8 cellular contexts compared by ENCODE assay signal in genomic region chr2:88016948-88017779, GRCh38.
A peak's percentile ranks its signal among the peaks of the same experiment; 100 is the strongest.
DNase-seq lines count a peak whose midpoint lies in the region; ATAC-seq lines count a peak whose summit lies in the region.

No MANE protein-coding gene starts in this region.

- peak overlapping the region; percentile 97 for H3K4me3 Mint-ChIP-seq in stimulated activated naive CD8-positive, alpha-beta T cell treated with anti-CD3 and anti-CD28 coated beads, Interleukin-15, Interleukin-2, amounts not matched to agents 100 ng/mL and 50 ng/mL, for 24 hours

- peak overlapping the region; percentile 100 for H3K27ac Mint-ChIP-seq in stimulated activated naive CD8-positive, alpha-beta T cell treated with anti-CD3 and anti-CD28 coated beads, Interleukin-15, Interleukin-2, amounts not matched to agents 100 ng/mL and 50 ng/mL, for 24 hours

- in situ Hi-C loops in T47D (cut with HindIII; ENCODE audit: low pct_unique_long_range_greater_than_20kb, low sequenced_read_pairs) = no loop called here

- H3K9me3 Mint-ChIP-seq in stimulated activated naive CD8-positive, alpha-beta T cell treated with anti-CD3 and anti-CD28 coated beads, Interleukin-15, Interleukin-2, amounts not matched to agents 100 ng/mL and 50 ng/mL, for 24 hours = peaks cover 7% of the 10 kb centered on the region

- DNase-seq in DMS53 (lab: John Stamatoyannopoulos, UW) (peak; percentile 93), NOMO-1 treated with dmso at 0.1 percent for 144 hours (lab: John Stamatoyannopoulos, UW; ENCODE audit: unreplicated experiment) (peak; percentile 47), T47D (ENCODE audit: low read depth in 1 of 2, low spot score in 1 of 2) (peak; percentile 50 to 75), kidney tubule cell (ENCODE audit: low spot score) (peak; percentile 74), SHP77 treated with DMSO at 0.1 percent for 48 hours (lab: John Stamatoyannopoulos, UW) (no peak)

- H3K36me3 Mint-ChIP-seq in stimulated activated naive CD8-positive, alpha-beta T cell treated with anti-CD3 and anti-CD28 coated beads, Interleukin-15, Interleukin-2, amounts not matched to agents 100 ng/mL and 50 ng/mL, for 24 hours (ENCODE audit: low read depth) = no peaks in the 10 kb centered on the region

- ATAC-seq in GM19467 (IDR thresholded peaks at IDR 0.05; ENCODE audit: unreplicated experiment) = peak; percentile 63
- ATAC-seq in HG03469 (IDR thresholded peaks at IDR 0.05; ENCODE audit: unreplicated experiment) = peak; percentile 46

- peaks cover 26% of the 10 kb centered on the region for H3K4me1 Mint-ChIP-seq in stimulated activated naive CD8-positive, alpha-beta T cell treated with anti-CD3 and anti-CD28 coated beads, Interleukin-15, Interleukin-2, amounts not matched to agents 100 ng/mL and 50 ng/mL, for 24 hours (ENCODE audit: low read depth)

- no peaks in the 10 kb centered on the region for H3K27me3 Mint-ChIP-seq in stimulated activated naive CD8-positive, alpha-beta T cell treated with anti-CD3 and anti-CD28 coated beads, Interleukin-15, Interleukin-2, amounts not matched to agents 100 ng/mL and 50 ng/mL, for 24 hours
